In the genomic region with DNA sequence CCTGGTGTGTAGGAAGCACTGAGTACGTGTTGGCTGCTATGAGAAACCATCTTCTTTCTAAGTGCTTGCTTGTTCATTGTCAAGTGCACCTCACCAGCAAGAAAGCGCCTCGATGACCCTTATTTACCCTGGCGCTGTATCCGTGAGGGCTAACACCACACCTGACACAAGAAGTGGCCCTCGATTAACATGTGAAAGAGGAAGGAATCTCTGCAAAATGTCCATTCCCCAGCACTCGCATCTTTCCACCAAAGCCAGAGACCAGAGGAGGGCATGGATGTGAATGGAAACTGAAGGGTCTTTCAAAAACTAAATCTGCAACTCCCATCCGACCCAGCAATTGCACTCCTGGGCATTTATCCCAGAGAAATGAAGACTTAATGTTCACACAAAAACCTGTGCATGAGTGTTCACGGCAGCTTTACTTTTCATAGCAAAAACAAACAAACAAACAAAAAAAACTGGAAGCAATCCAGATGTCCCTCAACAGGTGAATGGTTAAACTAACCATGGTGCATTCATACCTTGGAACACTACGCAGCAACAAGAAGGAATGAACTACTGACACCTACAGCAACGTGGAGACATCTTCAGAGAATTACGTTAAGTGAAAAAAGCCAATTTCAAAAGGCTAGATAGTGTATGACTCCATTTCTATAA, we compare ENCODE assay signal across 21 cellular contexts. TPM values are rescaled to one million over a fixed set of nuclear protein-coding genes. Genes with fewer than 3 reads are reported as not detected.
DNase-seq lines count a peak whose midpoint lies in the region; ATAC-seq and TF ChIP-seq lines count a peak whose summit lies in the region.
"Had no signal": no experiment of that assay in that cellular context is flagged by ENCODE, and none has a peak within 500 bp of the region (broad histone marks: within the 10 kb centered on the region; RNA-seq: fewer than 3 reads in every experiment).

No MANE protein-coding gene starts in this region.

- no peak for ATAC-seq in GM21526 (IDR thresholded peaks at IDR 0.05; ENCODE audit: low FRiP score, unreplicated experiment)
- ATAC-seq: activated CD8-positive, alpha-beta T cell treated with anti-CD3 and anti-CD28 coated beads for 36 hours; activated T-cell treated with anti-CD3 and anti-CD28 coated beads, Interleukin-2, amount 50 U/mL, for 4 hours; HepG2; PC-3; right lobe of liver had no signal

- H3K27me3 ChIP-seq in mucosa of rectum (ENCODE audit: control insufficient read depth in 2 of 2, insufficient read depth in 2 of 2, low read length in 2 of 2): no peaks in the 10 kb centered on the region
- H3K27me3 ChIP-seq: right lobe of liver had no signal

- no peak overlapping the region for H3K4me3 ChIP-seq in OCI-LY7 (ENCODE audit: low read depth, low read length, poor library complexity, severe bottlenecking)
- peak overlapping the region; percentile 26 to 43 for H3K4me3 ChIP-seq in mucosa of rectum (ENCODE audit: low read length in 2 of 2)
- H3K4me3 ChIP-seq: heart right ventricle, right lobe of liver, thoracic aorta had no signal

- H3K9me3 ChIP-seq in OCI-LY7 (ENCODE audit: low read length): no peaks in the 10 kb centered on the region
- no peaks in the 10 kb centered on the region for H3K9me3 ChIP-seq in mucosa of rectum (ENCODE audit: control insufficient read depth in 2 of 2, low read length in 2 of 2)
- H3K9me3 ChIP-seq: heart right ventricle, right lobe of liver, thoracic aorta had no signal

- intact Hi-C loops in OCI-LY7 (cut with micrococcal nuclease; ENCODE audit: unreplicated experiment): no loop called here

- POLR2A ChIA-PET in OCI-LY7 (lab: Charles Lee): interaction anchor here (0.6 to 0.8 kb wide), 2 partner anchors 73 to 410 kb away, joined by 3 read pairs; no protein-coding TSS in a partner anchor

- CTCF ChIA-PET in OCI-LY7 (lab: Charles Lee; ENCODE audit: unreplicated experiment): no interaction called here

- no peaks in the 10 kb centered on the region for H3K36me3 ChIP-seq in OCI-LY7 (ENCODE audit: insufficient read depth, low read length)
- no peaks in the 10 kb centered on the region for H3K36me3 ChIP-seq in mucosa of rectum (ENCODE audit: control insufficient read depth in 2 of 2, insufficient read depth in 2 of 2, low read length in 2 of 2)
- H3K36me3 ChIP-seq: heart right ventricle, right lobe of liver, thoracic aorta, WERI-Rb-1 had no signal

- H3K4me2 ChIP-seq in OCI-LY7 (ENCODE audit: low read length): peak overlapping the region; percentile 94

- no peak for TF ChIP-seq CTCF in OCI-LY7 (conservative IDR thresholded peaks at IDR 0.05; ENCODE audit: low read length)

- no peaks in the 10 kb centered on the region for H4K20me1 ChIP-seq in OCI-LY7 (ENCODE audit: insufficient read depth, low read length)

- BruUV-seq in OCI-LY7 (replicated peaks; lab: Mats Ljungman, UMichigan): no TSS peak

- peaks cover 19% of the 10 kb centered on the region; the same call in 1 of the 2 replicates for H3K79me2 ChIP-seq in OCI-LY7 (ENCODE audit: insufficient read depth, low read depth, low read length)

- H2AFZ ChIP-seq in OCI-LY7 (ENCODE audit: low read length): no peak overlapping the region

- no peaks in the 10 kb centered on the region for H3K9me2 ChIP-seq in OCI-LY7 (ENCODE audit: insufficient read depth, low read length)

- DNase-seq in DMS79 (lab: John Stamatoyannopoulos, UW) (peak; percentile 78), NCI-H1105 (lab: John Stamatoyannopoulos, UW) (peak; percentile 9), OCI-LY7 (ENCODE audit: low spot score) (no peak), AG08395 (ENCODE audit: low spot score) (no peak), NCI-H526 treated with DMSO at 0.1 percent for 48 hours (lab: John Stamatoyannopoulos, UW) (no peak), AG08396 (ENCODE audit: low spot score) (no peak)
- DNase-seq: activated CD8-positive, alpha-beta T cell treated with anti-CD3 and anti-CD28 coated beads for 36 hours; activated naive CD4-positive, alpha-beta T cell treated with anti-CD3 and anti-CD28 coated beads, Interleukin-2, amount 50 U/mL, for 16 hours; activated T-cell treated with anti-CD3 and anti-CD28 coated beads, Interleukin-2, amount 50 U/mL, for 4 hours; HCEC 1CT; NCI-H2081; PC-3; right lobe of liver had no signal

- H3K4me1 ChIP-seq in OCI-LY7 (ENCODE audit: insufficient read depth, low read length, poor library complexity, severe bottlenecking) (peaks cover 66% of the 10 kb centered on the region), mucosa of rectum (ENCODE audit: control insufficient read depth in 2 of 2, insufficient read depth in 2 of 2, low read length in 2 of 2) (peaks cover 25 to 27% of the 10 kb centered on the region in 2 donors)
- H3K4me1 ChIP-seq: right lobe of liver had no signal

- no peak overlapping the region for H3K27ac ChIP-seq in OCI-LY7 (ENCODE audit: low read depth, low read length, poor library complexity, severe bottlenecking)
- H3K27ac ChIP-seq in mucosa of rectum (ENCODE audit: low read depth in 2 of 2, low read length in 2 of 2): peak overlapping the region; percentile 18 to 58
- H3K27ac ChIP-seq: heart right ventricle, right lobe of liver, thoracic aorta, WERI-Rb-1 had no signal

- no peak overlapping the region for H3K9ac ChIP-seq in mucosa of rectum (ENCODE audit: low read depth in 1 of 2, low read length in 2 of 2)

RNA-seq across cellular contexts. Expression of gene PMEPA1, which starts 32.4 kb away (rescaled TPM):
- 1.4 and 1.8 TPM in 2 replicates for total RNA-seq in OCI-LY7 (2014; rRNA removed; shearing (Covaris generic))
- 3.7 and 4.3 TPM in 2 replicates for total RNA-seq in OCI-LY7 (2022)
- total RNA-seq: HepG2 had no signal

RNA-seq across cellular contexts. Expression of gene ZBP1, which starts 57.2 kb away (rescaled TPM):
- total RNA-seq in OCI-LY7 (2014; rRNA removed; shearing (Covaris generic)): 1.7 and 3.7 TPM in 2 replicates
- 1.5 and 2.0 TPM in 2 replicates for total RNA-seq in OCI-LY7 (2022)
- total RNA-seq: HepG2, lung microvascular endothelial cell, osteoblast, PC-3 had no signal

Comparison
In these comparisons a context has a peak if more than half of its experiments do, and no peak if none do; other contexts are left out.
1. DNase-seq: peak in DMS79 (single experiment) and NCI-H1105 (single experiment); none in OCI-LY7 (single experiment), AG08395 (single experiment), NCI-H526 treated with DMSO at 0.1 percent for 48 hours (single experiment) and AG08396 (single experiment).